In the genomic region with DNA sequence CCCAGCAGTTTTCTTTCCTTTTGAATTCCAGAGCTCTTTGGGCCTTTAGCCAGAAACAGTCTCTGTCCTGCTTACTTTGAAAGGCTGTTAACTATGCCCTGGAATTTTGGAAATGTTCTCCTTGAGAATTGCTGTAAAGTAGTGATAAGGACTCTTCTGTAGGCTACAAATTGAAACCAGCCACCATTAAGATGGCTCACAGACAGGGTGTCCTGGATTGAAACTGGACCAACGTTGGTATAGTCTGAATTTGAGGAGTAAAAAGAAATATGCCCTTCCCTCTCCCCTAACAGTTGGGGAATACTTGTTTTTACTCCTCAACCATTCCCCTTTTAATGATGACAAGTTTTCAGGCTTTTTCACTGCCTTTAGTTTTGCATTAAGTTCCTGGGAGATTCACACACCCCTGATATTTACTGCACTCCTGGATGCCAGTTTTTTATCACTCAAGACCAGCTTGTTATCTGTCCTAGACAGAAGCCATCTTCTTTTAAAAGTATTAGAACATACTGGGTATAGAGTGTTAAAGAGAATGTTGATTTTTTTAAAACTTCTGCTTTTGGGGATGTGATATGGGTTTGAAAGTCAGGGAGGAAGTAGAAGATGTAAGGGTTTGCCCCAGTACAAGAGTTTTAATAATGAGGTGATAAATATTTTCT, we compare ENCODE assay signal across 11 cellular contexts. TPM values are rescaled to one million over a fixed set of nuclear protein-coding genes. Genes with fewer than 3 reads are reported as not detected.
DNase-seq lines count a peak whose midpoint lies in the region; ATAC-seq and TF ChIP-seq lines count a peak whose summit lies in the region.
"Had no signal": no experiment of that assay in that cellular context is flagged by ENCODE, and none has a peak within 500 bp of the region (broad histone marks: within the 10 kb centered on the region; RNA-seq: fewer than 3 reads in every experiment).

No MANE protein-coding gene starts in this region.

- H3K9me3 Mint-ChIP-seq in WTC11 (no peaks in the 10 kb centered on the region), memory B cell (peaks cover 3% of the 10 kb centered on the region)

- H4K20me1 ChIP-seq in PC-3 (ENCODE audit: low read length), result peaks cover 89% of the 10 kb centered on the region

- H3K4me3 Mint-ChIP-seq in WTC11 (no peak overlapping the region), memory B cell (peak overlapping the region; percentile 31)

- H3K27me3 ChIP-seq in PC-3 (ENCODE audit: low read length) (no peaks in the 10 kb centered on the region), suprapubic skin (no peaks in the 10 kb centered on the region)

- no peaks in the 10 kb centered on the region for H3K9me3 ChIP-seq in PC-3 (ENCODE audit: low read length)
- no peaks in the 10 kb centered on the region for H3K9me3 ChIP-seq in suprapubic skin

- H3K4me2 ChIP-seq in PC-3 (ENCODE audit: low read length), result no peak overlapping the region

- WGBS in suprapubic skin, result 5% methylated on average over 1 of the region's 1 CpG

- H3K4me3 ChIP-seq in AG04449 (ENCODE audit: low read depth, low read length) (no peak overlapping the region), PC-3 (ENCODE audit: low read length) (no peak overlapping the region), suprapubic skin (no peak overlapping the region)

- peaks cover 100% of the 10 kb centered on the region for H3K79me2 ChIP-seq in PC-3 (ENCODE audit: low read length)

- CTCF ChIA-PET in AG04449 (lab: Yijun Ruan, JAX), result interaction anchor here (1.1 to 3.5 kb wide), 6 partner anchors 19 to 60 kb away, joined by 3 to 13 read pairs (median 4); no protein-coding TSS in a partner anchor
- CTCF ChIA-PET in WTC11 (lab: Charles Lee), result interaction anchor here (0.8 to 8.5 kb wide), 4 partner anchors 44 to 87 kb away, joined by 3 to 46 read pairs (median 4); no protein-coding TSS in a partner anchor
- CTCF ChIA-PET in PC-3 (lab: Charles Lee), result interaction anchor here (1.0 kb wide), 1 partner anchor 60 kb away, joined by 4 read pairs; no protein-coding TSS in a partner anchor

- peaks cover 96% of the 10 kb centered on the region for H3K4me1 Mint-ChIP-seq in WTC11
- peaks cover 61% of the 10 kb centered on the region for H3K4me1 Mint-ChIP-seq in memory B cell

- peaks cover 7% of the 10 kb centered on the region for H3K36me3 ChIP-seq in PC-3 (ENCODE audit: low read depth, low read length)
- H3K36me3 ChIP-seq in suprapubic skin, result no peaks in the 10 kb centered on the region

- H3K4me1 ChIP-seq in PC-3 (ENCODE audit: insufficient read depth, low read length) (peaks cover 32% of the 10 kb centered on the region; the same call in 1 of the 2 replicates), suprapubic skin (peaks cover 78% of the 10 kb centered on the region)

- TF ChIP-seq CTCF in AG04449 (IDR thresholded peaks at IDR 0.05; ENCODE audit: insufficient read depth, low read length, missing control alignments) (no peak), WTC11 (IDR thresholded peaks at IDR 0.05) (no peak), PC-3 (conservative IDR thresholded peaks at IDR 0.05; ENCODE audit: low read depth, low read length) (no peak), suprapubic skin (IDR thresholded peaks at IDR 0.05) (no peak)

- no peaks in the 10 kb centered on the region for H3K9me2 ChIP-seq in PC-3 (replicated peaks; ENCODE audit: low read length)

- no peak overlapping the region for H2AFZ ChIP-seq in PC-3 (ENCODE audit: low read length)

- peak; percentile 36 for DNase-seq in AG04449 (ENCODE audit: low read depth, low spot score)
- peak; percentile 57 for DNase-seq in GM03348 (ENCODE audit: low spot score)
- DNase-seq in WTC11 (ENCODE audit: low spot score), result no peak
- DNase-seq in memory B cell (ENCODE audit: low spot score in 2 of 2), result no peak
- DNase-seq in DMS114 treated with DMSO at 0.1 percent for 48 hours (lab: John Stamatoyannopoulos, UW; ENCODE audit: unreplicated experiment), result no peak
- DNase-seq in PC-3, result no peak
- DNase-seq in suprapubic skin (ENCODE audit: low spot score in 2 of 2), result no peak
- no peak for DNase-seq in SK-N-DZ (ENCODE audit: low spot score)
- DNase-seq: NCI-H524, posterior cingulate gyrus had no signal

- ATAC-seq in WTC11 (no peak), memory B cell (ENCODE audit: low read depth) (peak; percentile 68), PC-3 (no peak)

- no TSS peak for BruUV-seq in PC-3 (replicated peaks; lab: Mats Ljungman, UMichigan)

- H3K27me3 Mint-ChIP-seq in WTC11 (ENCODE audit: low read depth) (no peaks in the 10 kb centered on the region), memory B cell (no peaks in the 10 kb centered on the region)

- H3K27ac Mint-ChIP-seq in WTC11 (peak overlapping the region; percentile 7; the same call in 1 of the 2 replicates), memory B cell (peak overlapping the region; percentile 79)

- POLR2A ChIA-PET in AG04449 (lab: Yijun Ruan, JAX), result interaction anchor here (0.6 to 1.0 kb wide), 2 partner anchors 15 to 41 kb away, joined by 3 read pairs; no protein-coding TSS in a partner anchor
- POLR2A ChIA-PET in WTC11 (lab: Charles Lee), result no interaction called here
- POLR2A ChIA-PET in PC-3 (lab: Charles Lee; ENCODE audit: unreplicated experiment), result interaction anchor here (0.5 kb wide), 2 partner anchors 11 to 12 kb away, joined by 3 to 5 read pairs; no protein-coding TSS in a partner anchor

- H3F3A ChIP-seq in PC-3 (ENCODE audit: low read length, unreplicated experiment), result no peaks in the 10 kb centered on the region

- TF ChIP-seq POLR2A in suprapubic skin (IDR thresholded peaks at IDR 0.05), result no peak

- TF ChIP-seq EP300 in suprapubic skin (IDR thresholded peaks at IDR 0.05), result no peak

- H3K36me3 Mint-ChIP-seq in WTC11 (no peaks in the 10 kb centered on the region), memory B cell (peaks cover 4% of the 10 kb centered on the region)

- no peak overlapping the region for H3K9ac ChIP-seq in PC-3 (ENCODE audit: low read length)

- H3K27ac ChIP-seq in PC-3 (ENCODE audit: low read length), result no peak overlapping the region
- no peak overlapping the region for H3K27ac ChIP-seq in suprapubic skin
- H3K27ac ChIP-seq: HL-60 had no signal

- intact Hi-C loops in PC-3 (cut with micrococcal nuclease), result no loop called here

TF ChIP-seq in WTC11, 78 proteins besides CTCF, POLR2A, EP300 and RAD21:
- TF ChIP-seq, protein P1, sequence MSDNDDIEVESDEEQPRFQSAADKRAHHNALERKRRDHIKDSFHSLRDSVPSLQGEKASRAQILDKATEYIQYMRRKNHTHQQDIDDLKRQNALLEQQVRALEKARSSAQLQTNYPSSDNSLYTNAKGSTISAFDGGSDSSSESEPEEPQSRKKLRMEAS (CRISPR knock-in tag; IDR thresholded peaks at IDR 0.05), result no peak

RNA-seq across cellular contexts. Expression of gene TOP1, which starts 21.9 kb away (rescaled TPM):
- total RNA-seq in WTC11 (2021), result 77.7 to 81.8 TPM (median 80.0 TPM) in 3 replicates
- total RNA-seq in PC-3 (2014; rRNA removed), result 29.1 and 56.8 TPM in 2 replicates
- total RNA-seq in suprapubic skin, result 10 to 100 TPM; 25.8 to 32.6 (median 32.0) TPM
- polyA plus RNA-seq in SK-N-DZ (2014; cell fraction: cytosol; rRNA removed), result 27.6 and 27.7 TPM in 2 replicates
- polyA plus RNA-seq in SK-N-DZ (2014; cell fraction: nucleus; rRNA removed), result 27.3 and 45.7 TPM in 2 replicates

Comparison
In these comparisons a context has a peak if more than half of its experiments do, and no peak if none do; other contexts are left out.
1. DNase-seq: peak in AG04449 (single experiment) and GM03348 (single experiment); none in WTC11 (single experiment), memory B cell (0 of 2), DMS114 treated with DMSO at 0.1 percent for 48 hours (single experiment), PC-3 (single experiment), suprapubic skin (0 of 2) and SK-N-DZ (single experiment).